Comparison of ENCODE assay signal across 1 cellular context in genomic region chr16:75026892-75027391, GRCh38.
TF ChIP-seq lines count a peak whose summit lies in the region.

No MANE protein-coding gene starts in this region.

TF ChIP-seq in SK-N-SH, 30 proteins besides CTCF, POLR2A, EP300 and RAD21 (continued from another document):
- no peak for TF ChIP-seq REST (IDR thresholded peaks at IDR 0.05; ENCODE audit: low read depth, low read length)
- TF ChIP-seq EZH2phosphoT487 (IDR thresholded peaks at IDR 0.05; ENCODE audit: borderline replicate concordance, low read depth) = no peak
- TF ChIP-seq POLR2AphosphoS5 (IDR thresholded peaks at IDR 0.05; ENCODE audit: low read depth, low read length) = no peak
- no peak for TF ChIP-seq RXRA (IDR thresholded peaks at IDR 0.05; ENCODE audit: borderline replicate concordance, low read depth)
- no peak for TF ChIP-seq TCF12 (IDR thresholded peaks at IDR 0.05)
- TF ChIP-seq USF2 (IDR thresholded peaks at IDR 0.05; ENCODE audit: borderline replicate concordance, low read depth, low read length) = no peak
- TF ChIP-seq NFIC (IDR thresholded peaks at IDR 0.05; ENCODE audit: borderline replicate concordance) = no peak
- no peak for TF ChIP-seq ELF1 (IDR thresholded peaks at IDR 0.05)
- no peak for TF ChIP-seq FOSL2 (IDR thresholded peaks at IDR 0.05; ENCODE audit: borderline replicate concordance, low read depth)
- no peak for TF ChIP-seq MEF2A (IDR thresholded peaks at IDR 0.05; ENCODE audit: borderline replicate concordance, low read depth)
